Comparison of ENCODE assay signal across 8 cellular contexts in the genomic region with DNA sequence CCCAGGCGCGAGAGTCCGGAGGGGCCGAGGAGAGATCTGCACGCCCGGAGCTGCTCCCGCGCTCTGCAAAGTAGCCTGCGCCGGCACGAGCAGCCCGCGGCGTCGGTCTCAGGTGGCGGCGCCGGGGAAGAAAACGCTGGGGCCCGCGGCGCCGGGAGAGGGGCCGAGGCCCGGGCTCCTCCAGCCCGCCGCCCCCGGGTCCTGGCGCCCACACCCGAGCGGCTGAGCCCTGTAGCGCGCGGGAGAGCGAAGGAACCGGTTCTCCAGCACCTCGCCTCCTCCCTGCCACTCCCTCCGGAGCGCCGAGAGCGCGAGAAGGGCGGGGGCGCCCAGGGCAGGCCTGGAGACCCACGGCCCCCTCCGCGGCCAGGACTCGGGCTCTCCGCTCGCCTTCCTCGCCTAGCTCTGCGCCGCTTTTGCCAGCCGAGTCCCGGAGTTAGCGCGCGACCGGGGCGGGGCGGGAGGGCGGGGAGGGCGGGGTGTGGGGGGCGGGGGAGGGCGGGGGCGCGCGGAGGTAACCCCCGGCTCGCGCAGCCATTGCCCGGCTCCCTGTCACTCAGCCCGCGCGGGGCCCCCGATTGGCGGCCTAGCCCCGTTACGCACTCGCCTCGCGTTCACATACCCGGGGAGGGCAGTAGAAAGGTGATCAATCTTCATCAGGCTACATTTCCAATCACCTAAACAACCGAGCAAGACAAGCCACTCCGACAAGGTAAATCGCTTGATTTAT. TPM values are rescaled to one million over a fixed set of nuclear protein-coding genes. Genes with fewer than 3 reads are reported as not detected.
A peak's percentile ranks its signal among the peaks of the same experiment; 100 is the strongest.
DNase-seq lines count a peak whose midpoint lies in the region; ATAC-seq and TF ChIP-seq lines count a peak whose summit lies in the region.

OTX1 (plus strand) TSS at position 645 of the 730 bp plus-strand sequence. CDS start 2,161 bp downstream, outside the sequence.

- intact Hi-C loops in dorsolateral prefrontal cortex (cut with DNase I), result no loop called here

- ATAC-seq in GM18870 (IDR thresholded peaks at IDR 0.05; ENCODE audit: unreplicated experiment) (peak; percentile 75), HG03060 (IDR thresholded peaks at IDR 0.05; ENCODE audit: low read depth, unreplicated experiment) (peak; percentile 74), T-helper 17 cell (peak; percentile 76)

- H3K4me1 Mint-ChIP-seq in T-helper 17 cell, result peaks cover 40% of the 10 kb centered on the region

- peak within 1 kb of the TSS; percentile 67 for H3K27ac Mint-ChIP-seq in T-helper 17 cell

- H3K27ac ChIP-seq in BLaER1 (no peak within 1 kb of the TSS), dorsolateral prefrontal cortex (peak within 1 kb of the TSS in 49 of 59 donors; percentile 3 to 87 (median 59)), mesodermal cell (ENCODE audit: low read depth, low read length, severe bottlenecking) (no peak within 1 kb of the TSS), subcutaneous abdominal adipose tissue (ENCODE audit: low read depth, low read length) (no peak within 1 kb of the TSS)

- H3K36me3 Mint-ChIP-seq in T-helper 17 cell (ENCODE audit: low read depth), result peaks cover 7% of the 10 kb centered on the region

- no peak for TF ChIP-seq CTCF in dorsolateral prefrontal cortex (IDR thresholded peaks at IDR 0.05 in 54 of 56, conservative IDR thresholded peaks at IDR 0.05 in 2 of 56; ENCODE audit: low read depth in 1 of 56, partially characterized antibody in 56 of 56)

- peak within 1 kb of the TSS; percentile 95 for H3K4me3 Mint-ChIP-seq in T-helper 17 cell

- H3K4me2 ChIP-seq in BLaER1, result peak within 1 kb of the TSS; percentile 93

- H3K36me3 ChIP-seq in BLaER1 (no peaks in the 10 kb centered on the region), mesodermal cell (ENCODE audit: control insufficient read depth, insufficient read depth, low read length) (no peaks in the 10 kb centered on the region), subcutaneous abdominal adipose tissue (ENCODE audit: control insufficient read depth in 5 of 5, insufficient read depth in 5 of 5, low read length in 5 of 5) (peaks cover 4 to 13% (median 12%) of the 10 kb centered on the region in 5 donors)

- H3K9me3 ChIP-seq in BLaER1 (peaks cover 35% of the 10 kb centered on the region), T-helper 17 cell (ENCODE audit: control insufficient read depth, low read length, poor library complexity, severe bottlenecking) (no peaks in the 10 kb centered on the region), mesodermal cell (ENCODE audit: control insufficient read depth, low read length) (no peaks in the 10 kb centered on the region), subcutaneous abdominal adipose tissue (ENCODE audit: control insufficient read depth in 5 of 5, low read length in 5 of 5) (no peaks in the 10 kb centered on the region)

- peak; percentile 54 to 72 for DNase-seq in NCI-H1930 (lab: John Stamatoyannopoulos, UW)
- peak in 1 of 3 donors; percentile 31 for DNase-seq in T-helper 17 cell
- DNase-seq in dorsolateral prefrontal cortex, result peak in 1 of 10 donors; percentile 72

- peak within 1 kb of the TSS; percentile 65 for H3K4me3 ChIP-seq in BLaER1
- H3K4me3 ChIP-seq in dorsolateral prefrontal cortex, result peak within 1 kb of the TSS; percentile 40 to 74 (median 60)
- peak within 1 kb of the TSS; percentile 26 for H3K4me3 ChIP-seq in mesodermal cell (ENCODE audit: extremely low read depth, insufficient read depth, low read length, poor library complexity, severe bottlenecking)
- peak within 1 kb of the TSS; percentile 57 to 82 (median 64) for H3K4me3 ChIP-seq in subcutaneous abdominal adipose tissue (ENCODE audit: low read depth in 1 of 5, low read length in 5 of 5)

- H3K9ac ChIP-seq in BLaER1, result no peak within 1 kb of the TSS
- peak within 1 kb of the TSS in 3 of 5 donors; percentile 6 to 48 (median 35) for H3K9ac ChIP-seq in subcutaneous abdominal adipose tissue (ENCODE audit: low read length in 5 of 5)

- peaks cover 86% of the 10 kb centered on the region for H3K27me3 Mint-ChIP-seq in T-helper 17 cell

- H3K27me3 ChIP-seq in BLaER1, result peaks cover 100% of the 10 kb centered on the region
- peaks cover 0 to 100% (median 84%) of the 10 kb centered on the region in 45 donors for H3K27me3 ChIP-seq in dorsolateral prefrontal cortex
- H3K27me3 ChIP-seq in subcutaneous abdominal adipose tissue (ENCODE audit: control insufficient read depth in 5 of 5, insufficient read depth in 4 of 5, low read length in 5 of 5), result peaks cover 22 to 62% (median 57%) of the 10 kb centered on the region in 5 donors

- WGBS in mesodermal cell (ENCODE audit: insufficient coverage in 2 of 2), 2 experiments, result 0 to 1% methylated on average over 30 to 40 of the region's 86 CpGs

- H3K4me1 ChIP-seq in BLaER1 (peaks cover 18% of the 10 kb centered on the region), mesodermal cell (ENCODE audit: control insufficient read depth, insufficient read depth, low read length, poor library complexity, severe bottlenecking) (peaks cover 38% of the 10 kb centered on the region), subcutaneous abdominal adipose tissue (ENCODE audit: control insufficient read depth in 5 of 5, insufficient read depth in 5 of 5, low read length in 5 of 5) (peaks cover 0 to 71% (median 54%) of the 10 kb centered on the region in 5 donors)

- peaks cover 99% of the 10 kb centered on the region for H4K20me1 ChIP-seq in BLaER1

RNA-seq across cellular contexts. Expression of gene OTX1, which starts in this region (rescaled TPM):
- not detected for total RNA-seq in T-helper 17 cell
- 10 to 100 TPM in 1 of 120 experiments, 1 to 10 TPM in 119; 1.4 to 11.1 (median 4.2) TPM for total RNA-seq in dorsolateral prefrontal cortex
- not detected for polyA plus RNA-seq in mesodermal cell (2013, experiment 1 of 2)
- not detected for polyA plus RNA-seq in mesodermal cell (2013, experiment 2 of 2)

Comparison
In these comparisons a context has a peak if more than half of its experiments do, and no peak if none do; other contexts are left out.
1. Peak in ATAC-seq in T-helper 17 cell; RNA of the gene not detected or under 1 TPM.
2. H3K27ac ChIP-seq: peak in dorsolateral prefrontal cortex (49 of 59); none in BLaER1 (single experiment), mesodermal cell (single experiment) and subcutaneous abdominal adipose tissue (single experiment).
3. Peak in every context shown above with its lines, with median percentiles within 50 percentile points of each other: H3K4me3 ChIP-seq and ATAC-seq.